ENCODE assay signal across 17 cellular contexts in the genomic region with DNA sequence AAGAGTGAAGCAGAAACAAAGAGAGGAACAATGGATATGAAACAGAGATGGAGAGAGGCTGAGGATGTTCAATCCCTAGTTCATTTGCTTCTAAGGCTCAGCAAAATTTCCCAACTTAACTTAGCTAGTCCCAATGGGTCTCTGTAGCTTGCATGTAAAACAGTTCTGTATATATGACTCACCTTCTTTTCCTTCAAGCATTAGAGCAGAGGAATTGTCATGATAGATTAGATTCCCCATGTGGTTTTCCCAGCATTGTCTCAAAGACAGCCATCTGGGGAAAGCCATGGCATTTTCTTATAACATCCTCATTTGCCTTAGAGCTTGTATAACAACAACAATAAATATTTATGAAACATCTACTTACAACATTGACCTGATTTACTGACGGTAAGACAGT.
DNase-seq lines count a peak whose midpoint lies in the region; ATAC-seq and TF ChIP-seq lines count a peak whose summit lies in the region.
"Had no signal": no experiment of that assay in that cellular context is flagged by ENCODE, and none has a peak within 500 bp of the region (broad histone marks: within the 10 kb centered on the region; RNA-seq: fewer than 3 reads in every experiment).

No MANE protein-coding gene starts in this region.

- ATAC-seq in esophagus mucosa, result no peak
- no peak for ATAC-seq in stimulated activated naive CD8-positive, alpha-beta T cell treated with anti-CD3 and anti-CD28 coated beads, Interleukin-15, amount 100 ng/mL, for 72 hours
- ATAC-seq: GM23338 had no signal

- H3K9me3 ChIP-seq in AG04450 (ENCODE audit: control insufficient read depth, insufficient read depth, low read length), result no peaks in the 10 kb centered on the region

- no peaks in the 10 kb centered on the region for H3K9me3 Mint-ChIP-seq in HFFc6
- no peaks in the 10 kb centered on the region for H3K9me3 Mint-ChIP-seq in stimulated activated naive CD8-positive, alpha-beta T cell treated with anti-CD3 and anti-CD28 coated beads, Interleukin-15, amount 100 ng/mL, for 72 hours

- POLR2A ChIA-PET in AG04450 (lab: Yijun Ruan, JAX), result no interaction called here

- H3K36me3 Mint-ChIP-seq in HFFc6 (ENCODE audit: low read depth), result no peaks in the 10 kb centered on the region

- TF ChIP-seq CTCF in AG04450 (IDR thresholded peaks at IDR 0.05; ENCODE audit: low read depth, low read length) (no peak), HFFc6 (IDR thresholded peaks at IDR 0.05) (no peak), fibroblast of pulmonary artery (IDR thresholded peaks at IDR 0.05; ENCODE audit: low read length, missing control alignments) (no peak)

- no peak overlapping the region for H3K27ac Mint-ChIP-seq in HFFc6
- H3K27ac Mint-ChIP-seq in stimulated activated naive CD8-positive, alpha-beta T cell treated with anti-CD3 and anti-CD28 coated beads, Interleukin-15, amount 100 ng/mL, for 72 hours, result no peak overlapping the region
- H3K27ac Mint-ChIP-seq: GM23338 had no signal

- H3K27ac ChIP-seq in AG04450 (ENCODE audit: low read depth, low read length), result no peak overlapping the region
- H3K27ac ChIP-seq: 22Rv1 had no signal

- H3K4me3 ChIP-seq in AG04450 (ENCODE audit: low read depth, low read length) (no peak overlapping the region), fibroblast of pulmonary artery (replicated peaks; ENCODE audit: low read depth, low read length) (no peak overlapping the region)
- H3K4me3 ChIP-seq: GM23338 had no signal

- H3K27me3 ChIP-seq in AG04450 (ENCODE audit: control insufficient read depth, insufficient read depth, low read length), result peaks cover 3% of the 10 kb centered on the region

- H3K4me1 Mint-ChIP-seq in HFFc6 (ENCODE audit: low read depth), result peaks cover 47% of the 10 kb centered on the region
- H3K4me1 Mint-ChIP-seq in stimulated activated naive CD8-positive, alpha-beta T cell treated with anti-CD3 and anti-CD28 coated beads, Interleukin-15, amount 100 ng/mL, for 72 hours, result no peaks in the 10 kb centered on the region

- H3K27me3 Mint-ChIP-seq in HFFc6 (ENCODE audit: insufficient read depth), result no peaks in the 10 kb centered on the region
- no peaks in the 10 kb centered on the region for H3K27me3 Mint-ChIP-seq in stimulated activated naive CD8-positive, alpha-beta T cell treated with anti-CD3 and anti-CD28 coated beads, Interleukin-15, amount 100 ng/mL, for 72 hours

- DNase-seq in AG04450 (ENCODE audit: low read depth, low spot score), result peak; percentile 2
- peak; percentile 54 for DNase-seq in HFFc6
- peak; percentile 19 for DNase-seq in astrocyte of the hippocampus (ENCODE audit: low read depth, low spot score)
- DNase-seq in fibroblast of pulmonary artery (ENCODE audit: low read depth), result peak; percentile 6
- no peak for DNase-seq in NCI-H2227 treated with DMSO at 0.1 percent for 48 hours (lab: John Stamatoyannopoulos, UW)
- DNase-seq in stimulated activated naive CD8-positive, alpha-beta T cell treated with anti-CD3 and anti-CD28 coated beads, Interleukin-15, amount 100 ng/mL, for 72 hours, result no peak
- DNase-seq in activated gamma-delta T cell (lab: John Stamatoyannopoulos, UW), result no peak
- DNase-seq: C1 segment of cervical spinal cord, GF-D8, KBM-7, NCI-H1092 treated with DMSO at 0.1 percent for 48 hours, NCI-H187, NCI-H524, SIG-M5 had no signal

- no peak overlapping the region for H3K4me3 Mint-ChIP-seq in HFFc6
- H3K4me3 Mint-ChIP-seq in stimulated activated naive CD8-positive, alpha-beta T cell treated with anti-CD3 and anti-CD28 coated beads, Interleukin-15, amount 100 ng/mL, for 72 hours, result no peak overlapping the region
- H3K4me3 Mint-ChIP-seq: GM23338 had no signal

- CTCF ChIA-PET in AG04450 (lab: Charles Lee), result interaction anchor here (0.9 kb wide), 1 partner anchor 53 kb away, joined by 3 read pairs; no protein-coding TSS in a partner anchor

Comparison
In these comparisons a context has a peak if more than half of its experiments do, and no peak if none do; other contexts are left out.
1. DNase-seq: peak in AG04450 (single experiment), HFFc6 (single experiment), astrocyte of the hippocampus (single experiment) and fibroblast of pulmonary artery (single experiment); none in NCI-H2227 treated with DMSO at 0.1 percent for 48 hours (single experiment), stimulated activated naive CD8-positive, alpha-beta T cell treated with anti-CD3 and anti-CD28 coated beads, Interleukin-15, amount 100 ng/mL, for 72 hours (0 of 2) and activated gamma-delta T cell (single experiment).